Comparison of ENCODE assay signal across 9 cellular contexts in genomic region chr1:65165269-65166002, GRCh38. TPM values are rescaled to one million over a fixed set of nuclear protein-coding genes. Genes with fewer than 3 reads are reported as not detected.
A peak's percentile ranks its signal among the peaks of the same experiment; 100 is the strongest.
DNase-seq lines count a peak whose midpoint lies in the region; ATAC-seq and TF ChIP-seq lines count a peak whose summit lies in the region.
"Had no signal": no experiment of that assay in that cellular context is flagged by ENCODE, and none has a peak within 500 bp of the region (broad histone marks: within the 10 kb centered on the region; RNA-seq: fewer than 3 reads in every experiment).

No MANE protein-coding gene starts in this region.

- CTCF ChIA-PET in activated CD8-positive, alpha-beta T cell treated with anti-CD3 and anti-CD28 coated beads for 36 hours (lab: Charles Lee): interaction anchor here (1.5 kb wide), 1 partner anchor 90 kb away, joined by 4 read pairs; no protein-coding TSS in a partner anchor
- CTCF ChIA-PET in activated CD8-positive, alpha-beta T cell treated with anti-CD3 and anti-CD28 coated beads, Interleukin-2, amount 10 ng/mL, durations not matched to agents 7 days and 5 days (lab: Charles Lee): no interaction called here

- H3K36me3 Mint-ChIP-seq in activated CD8-positive, alpha-beta T cell treated with anti-CD3 and anti-CD28 coated beads for 36 hours (ENCODE audit: low read depth): peaks cover 14% of the 10 kb centered on the region
- peaks cover 36% of the 10 kb centered on the region for H3K36me3 Mint-ChIP-seq in activated CD8-positive, alpha-beta T cell treated with anti-CD3 and anti-CD28 coated beads, Interleukin-2, amount 10 ng/mL, durations not matched to agents 7 days and 5 days (ENCODE audit: low read depth)
- no peaks in the 10 kb centered on the region for H3K36me3 Mint-ChIP-seq in stimulated activated naive B cell treated with anti-CD40 and anti-IgM and Interleukin-4, amounts not matched to agents 10 μg/mL and 1 μg/mL and 100 μg/mL, for 72 hours
- H3K36me3 Mint-ChIP-seq in activated T-cell treated with anti-CD3 and anti-CD28 coated beads, Interleukin-2, amount 50 U/mL, for 72 hours (ENCODE audit: insufficient read depth in 2 of 2): no peaks in the 10 kb centered on the region

- intact Hi-C loops in activated CD8-positive, alpha-beta T cell treated with anti-CD3 and anti-CD28 coated beads for 36 hours (cut with micrococcal nuclease): no loop called here

- H3K4me1 Mint-ChIP-seq in activated CD8-positive, alpha-beta T cell treated with anti-CD3 and anti-CD28 coated beads for 36 hours (ENCODE audit: low read depth): peaks cover 8% of the 10 kb centered on the region
- H3K4me1 Mint-ChIP-seq in activated CD8-positive, alpha-beta T cell treated with anti-CD3 and anti-CD28 coated beads, Interleukin-2, amount 10 ng/mL, durations not matched to agents 7 days and 5 days (ENCODE audit: low read depth): peaks cover 32% of the 10 kb centered on the region
- peaks cover 11 to 13% of the 10 kb centered on the region in 2 donors for H3K4me1 Mint-ChIP-seq in stimulated activated naive B cell treated with anti-CD40 and anti-IgM and Interleukin-4, amounts not matched to agents 10 μg/mL and 1 μg/mL and 100 μg/mL, for 72 hours
- H3K4me1 Mint-ChIP-seq in activated T-cell treated with anti-CD3 and anti-CD28 coated beads, Interleukin-2, amount 50 U/mL, for 72 hours (ENCODE audit: low read depth): no peaks in the 10 kb centered on the region

- H3K9me3 Mint-ChIP-seq in activated CD8-positive, alpha-beta T cell treated with anti-CD3 and anti-CD28 coated beads for 36 hours: no peaks in the 10 kb centered on the region
- no peaks in the 10 kb centered on the region for H3K9me3 Mint-ChIP-seq in activated CD8-positive, alpha-beta T cell treated with anti-CD3 and anti-CD28 coated beads, Interleukin-2, amount 10 ng/mL, durations not matched to agents 7 days and 5 days (ENCODE audit: insufficient read depth)
- peaks cover 5% of the 10 kb centered on the region in 2 donors for H3K9me3 Mint-ChIP-seq in stimulated activated naive B cell treated with anti-CD40 and anti-IgM and Interleukin-4, amounts not matched to agents 10 μg/mL and 1 μg/mL and 100 μg/mL, for 72 hours
- no peaks in the 10 kb centered on the region for H3K9me3 Mint-ChIP-seq in activated T-cell treated with anti-CD3 and anti-CD28 coated beads, Interleukin-2, amount 50 U/mL, for 72 hours

- ATAC-seq in activated CD8-positive, alpha-beta T cell treated with anti-CD3 and anti-CD28 coated beads for 36 hours: no peak
- ATAC-seq in activated CD8-positive, alpha-beta T cell treated with anti-CD3 and anti-CD28 coated beads, Interleukin-2, amount 10 ng/mL, durations not matched to agents 7 days and 5 days: no peak
- peak; percentile 74 for ATAC-seq in HG03066 (IDR thresholded peaks at IDR 0.05; ENCODE audit: low read depth, unreplicated experiment)
- ATAC-seq in stimulated activated naive B cell treated with anti-CD40 and anti-IgM and Interleukin-4, amounts not matched to agents 10 μg/mL and 1 μg/mL and 100 μg/mL, for 72 hours (replicated peaks): peak; percentile 81 to 88
- no peak for ATAC-seq in activated T-cell treated with anti-CD3 and anti-CD28 coated beads, Interleukin-2, amount 50 U/mL, for 72 hours (replicated peaks in 1 of 2)
- ATAC-seq: body of pancreas had no signal

- POLR2A ChIA-PET in activated CD8-positive, alpha-beta T cell treated with anti-CD3 and anti-CD28 coated beads for 36 hours (lab: Charles Lee): interaction anchor here (1.1 kb wide), 1 partner anchor 17 kb away, joined by 3 read pairs; the partner anchor contains the start of gene AK4
- POLR2A ChIA-PET in activated CD8-positive, alpha-beta T cell treated with anti-CD3 and anti-CD28 coated beads, Interleukin-2, amount 10 ng/mL, durations not matched to agents 7 days and 5 days (lab: Charles Lee): no interaction called here

- H3K27me3 Mint-ChIP-seq in activated CD8-positive, alpha-beta T cell treated with anti-CD3 and anti-CD28 coated beads for 36 hours: peaks cover 10% of the 10 kb centered on the region
- H3K27me3 Mint-ChIP-seq in activated CD8-positive, alpha-beta T cell treated with anti-CD3 and anti-CD28 coated beads, Interleukin-2, amount 10 ng/mL, durations not matched to agents 7 days and 5 days (ENCODE audit: low read depth): no peaks in the 10 kb centered on the region
- peaks cover 7 to 11% of the 10 kb centered on the region in 2 donors for H3K27me3 Mint-ChIP-seq in stimulated activated naive B cell treated with anti-CD40 and anti-IgM and Interleukin-4, amounts not matched to agents 10 μg/mL and 1 μg/mL and 100 μg/mL, for 72 hours
- peaks cover 17% of the 10 kb centered on the region for H3K27me3 Mint-ChIP-seq in activated T-cell treated with anti-CD3 and anti-CD28 coated beads, Interleukin-2, amount 50 U/mL, for 72 hours (ENCODE audit: low read depth)

- no peak for TF ChIP-seq CTCF in activated CD8-positive, alpha-beta T cell treated with anti-CD3 and anti-CD28 coated beads for 36 hours (IDR thresholded peaks at IDR 0.05)

- no peak overlapping the region for H3K4me3 Mint-ChIP-seq in activated CD8-positive, alpha-beta T cell treated with anti-CD3 and anti-CD28 coated beads for 36 hours
- H3K4me3 Mint-ChIP-seq in activated CD8-positive, alpha-beta T cell treated with anti-CD3 and anti-CD28 coated beads, Interleukin-2, amount 10 ng/mL, durations not matched to agents 7 days and 5 days: no peak overlapping the region
- H3K4me3 Mint-ChIP-seq in stimulated activated naive B cell treated with anti-CD40 and anti-IgM and Interleukin-4, amounts not matched to agents 10 μg/mL and 1 μg/mL and 100 μg/mL, for 72 hours: no peak overlapping the region
- H3K4me3 Mint-ChIP-seq in activated T-cell treated with anti-CD3 and anti-CD28 coated beads, Interleukin-2, amount 50 U/mL, for 72 hours: no peak overlapping the region

- no peak overlapping the region for H3K27ac Mint-ChIP-seq in activated CD8-positive, alpha-beta T cell treated with anti-CD3 and anti-CD28 coated beads for 36 hours
- no peak overlapping the region for H3K27ac Mint-ChIP-seq in activated CD8-positive, alpha-beta T cell treated with anti-CD3 and anti-CD28 coated beads, Interleukin-2, amount 10 ng/mL, durations not matched to agents 7 days and 5 days
- H3K27ac Mint-ChIP-seq in stimulated activated naive B cell treated with anti-CD40 and anti-IgM and Interleukin-4, amounts not matched to agents 10 μg/mL and 1 μg/mL and 100 μg/mL, for 72 hours: no peak overlapping the region
- no peak overlapping the region for H3K27ac Mint-ChIP-seq in activated T-cell treated with anti-CD3 and anti-CD28 coated beads, Interleukin-2, amount 50 U/mL, for 72 hours

- peak; percentile 4 for DNase-seq in activated CD8-positive, alpha-beta T cell treated with anti-CD3 and anti-CD28 coated beads for 36 hours
- DNase-seq in activated CD8-positive, alpha-beta T cell treated with anti-CD3 and anti-CD28 coated beads, Interleukin-2, amount 10 ng/mL, durations not matched to agents 7 days and 5 days: no peak
- DNase-seq in SIG-M5 (lab: John Stamatoyannopoulos, UW): peak; percentile 52
- DNase-seq in stimulated activated naive B cell treated with anti-CD40 and anti-IgM and Interleukin-4, amounts not matched to agents 10 μg/mL and 1 μg/mL and 100 μg/mL, for 72 hours: peak; percentile 4
- DNase-seq in T-helper 9 cell: no peak
- DNase-seq in LoVo (ENCODE audit: low spot score): no peak
- DNase-seq in activated T-cell treated with anti-CD3 and anti-CD28 coated beads, Interleukin-2, amount 50 U/mL, for 72 hours: no peak

RNA-seq across cellular contexts. Expression of gene AK4, which starts 17.4 kb away (rescaled TPM):
- 100 to 1,000 TPM; 151 to 156 TPM for total RNA-seq in activated CD8-positive, alpha-beta T cell treated with anti-CD3 and anti-CD28 coated beads for 36 hours
- 100 to 1,000 TPM; 108 to 112 TPM for total RNA-seq in activated CD8-positive, alpha-beta T cell treated with anti-CD3 and anti-CD28 coated beads, Interleukin-2, amount 10 ng/mL, durations not matched to agents 7 days and 5 days
- 10 to 100 TPM; 14.9 to 21.9 TPM for total RNA-seq in activated T-cell treated with anti-CD3 and anti-CD28 coated beads, Interleukin-2, amount 50 U/mL, for 72 hours

Comparison
In these comparisons a context has a peak if more than half of its experiments do, and no peak if none do; other contexts are left out.
1. DNase-seq: peak in activated CD8-positive, alpha-beta T cell treated with anti-CD3 and anti-CD28 coated beads for 36 hours (single experiment), SIG-M5 (single experiment) and stimulated activated naive B cell treated with anti-CD40 and anti-IgM and Interleukin-4, amounts not matched to agents 10 μg/mL and 1 μg/mL and 100 μg/mL, for 72 hours (single experiment); none in activated CD8-positive, alpha-beta T cell treated with anti-CD3 and anti-CD28 coated beads, Interleukin-2, amount 10 ng/mL, durations not matched to agents 7 days and 5 days (single experiment), T-helper 9 cell (single experiment), LoVo (single experiment) and activated T-cell treated with anti-CD3 and anti-CD28 coated beads, Interleukin-2, amount 50 U/mL, for 72 hours (0 of 2).
2. ATAC-seq: peak in HG03066 (single experiment) and stimulated activated naive B cell treated with anti-CD40 and anti-IgM and Interleukin-4, amounts not matched to agents 10 μg/mL and 1 μg/mL and 100 μg/mL, for 72 hours (2 of 2); none in activated CD8-positive, alpha-beta T cell treated with anti-CD3 and anti-CD28 coated beads for 36 hours (single experiment), activated CD8-positive, alpha-beta T cell treated with anti-CD3 and anti-CD28 coated beads, Interleukin-2, amount 10 ng/mL, durations not matched to agents 7 days and 5 days (single experiment) and activated T-cell treated with anti-CD3 and anti-CD28 coated beads, Interleukin-2, amount 50 U/mL, for 72 hours (0 of 2).
3. RNA of gene AK4, which starts 17.4 kb away (total RNA-seq): 151 to 156 TPM in activated CD8-positive, alpha-beta T cell treated with anti-CD3 and anti-CD28 coated beads for 36 hours and 108 to 112 TPM in activated CD8-positive, alpha-beta T cell treated with anti-CD3 and anti-CD28 coated beads, Interleukin-2, amount 10 ng/mL, durations not matched to agents 7 days and 5 days; 14.9 to 21.9 TPM in activated T-cell treated with anti-CD3 and anti-CD28 coated beads, Interleukin-2, amount 50 U/mL, for 72 hours; every median in the first group is over 4 times any median in the second.